8 cellular contexts compared by ENCODE assay signal in the genomic region with DNA sequence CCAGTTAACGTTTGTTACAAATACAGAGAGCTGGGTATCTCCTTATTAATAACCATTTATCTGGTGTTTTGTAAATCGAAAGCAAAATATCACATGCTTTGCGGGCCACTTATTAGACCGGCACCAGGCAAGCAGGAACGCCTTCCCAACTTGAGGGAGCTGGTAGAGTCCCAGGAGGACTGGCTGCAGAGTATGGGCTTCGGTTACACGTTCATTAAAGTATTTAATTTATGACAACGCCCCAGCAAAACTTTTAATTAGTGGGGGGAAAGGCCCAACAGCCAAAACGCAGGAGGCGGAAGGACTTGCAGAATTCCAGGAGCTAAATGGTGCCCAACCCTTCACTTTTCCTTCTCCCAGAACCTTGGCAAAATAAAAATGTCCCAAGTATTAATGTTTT. TPM values are rescaled to one million over a fixed set of nuclear protein-coding genes. Genes with fewer than 3 reads are reported as not detected.
DNase-seq lines count a peak whose midpoint lies in the region; ATAC-seq and TF ChIP-seq lines count a peak whose summit lies in the region.

No MANE protein-coding gene starts in this region.

- no peaks in the 10 kb centered on the region for H3K9me2 ChIP-seq in neural cell (ENCODE audit: insufficient read depth, low read length)

- no peak overlapping the region for H3K9ac ChIP-seq in neural cell (ENCODE audit: low read length)

- no peak overlapping the region for H3K4me2 ChIP-seq in neural cell (ENCODE audit: low read length)

- H3K27ac ChIP-seq in C4-2B (peak overlapping the region; percentile 86), neural cell (ENCODE audit: low read length) (no peak overlapping the region)

- H3K4me3 ChIP-seq in MG63, result peak overlapping the region; percentile 81
- H3K4me3 ChIP-seq in neural cell (ENCODE audit: low read length), result peak overlapping the region; percentile 76

- peaks cover 53% of the 10 kb centered on the region for H3K79me2 ChIP-seq in neural cell (replicated peaks; ENCODE audit: insufficient read depth, low read length)

- peaks cover 96% of the 10 kb centered on the region for H3K36me3 Mint-ChIP-seq in effector memory CD8-positive, alpha-beta T cell (ENCODE audit: insufficient read depth)

- no peaks in the 10 kb centered on the region for H3K9me3 Mint-ChIP-seq in effector memory CD8-positive, alpha-beta T cell

- peak overlapping the region; percentile 94 to 98 for H3K4me3 Mint-ChIP-seq in effector memory CD8-positive, alpha-beta T cell

- H3F3A ChIP-seq in neural cell (ENCODE audit: insufficient read depth, low read length, poor library complexity, severe bottlenecking), result peaks cover 4% of the 10 kb centered on the region

- TF ChIP-seq EP300 in neural cell (conservative IDR thresholded peaks at IDR 0.05; ENCODE audit: poor library complexity, severe bottlenecking), result no peak

- peak overlapping the region; percentile 99 to 100 for H3K27ac Mint-ChIP-seq in effector memory CD8-positive, alpha-beta T cell

- H3K9me3 ChIP-seq in MG63 (no peaks in the 10 kb centered on the region), neural cell (ENCODE audit: low read length) (no peaks in the 10 kb centered on the region)

- H4K20me1 ChIP-seq in neural cell (ENCODE audit: insufficient read depth), result no peaks in the 10 kb centered on the region

- H2AFZ ChIP-seq in neural cell (ENCODE audit: low read depth, low read length), result no peak overlapping the region

- H3K27me3 Mint-ChIP-seq in effector memory CD8-positive, alpha-beta T cell, result no peaks in the 10 kb centered on the region

- H3K4me1 Mint-ChIP-seq in effector memory CD8-positive, alpha-beta T cell (ENCODE audit: low read depth in 2 of 2), result peaks cover 59 to 62% of the 10 kb centered on the region in 2 donors

- TF ChIP-seq CTCF in C4-2B (conservative IDR thresholded peaks at IDR 0.05) (no peak), neural cell (IDR thresholded peaks at IDR 0.05; ENCODE audit: poor library complexity, severe bottlenecking) (no peak)

- no peak for TF ChIP-seq RAD21 in neural cell (conservative IDR thresholded peaks at IDR 0.05)

- no peak for ATAC-seq in effector memory CD8-positive, alpha-beta T cell (replicated peaks)
- no peak for ATAC-seq in HG02759 (IDR thresholded peaks at IDR 0.05; ENCODE audit: unreplicated experiment)

- H3K36me3 ChIP-seq in MG63 (peaks cover 65% of the 10 kb centered on the region), neural cell (ENCODE audit: insufficient read depth, low read length) (no peaks in the 10 kb centered on the region)

- no peak for DNase-seq in MG63
- no peak for DNase-seq in effector memory CD8-positive, alpha-beta T cell
- no peak for DNase-seq in putamen (ENCODE audit: low spot score)
- DNase-seq in epidermal melanocyte (ENCODE audit: insufficient read length, low spot score), result no peak
- DNase-seq in DMS153 (lab: John Stamatoyannopoulos, UW), result no peak

- H3K27me3 ChIP-seq in MG63, result no peaks in the 10 kb centered on the region
- peaks cover 11% of the 10 kb centered on the region for H3K27me3 ChIP-seq in neural cell (ENCODE audit: insufficient read depth, low read depth, low read length)

TF ChIP-seq in neural cell, 6 proteins besides CTCF, POLR2A, EP300 and RAD21:
- TF ChIP-seq MXI1 (conservative IDR thresholded peaks at IDR 0.05; ENCODE audit: poor library complexity, severe bottlenecking), result no peak
- TF ChIP-seq SMC3 (conservative IDR thresholded peaks at IDR 0.05; ENCODE audit: poor library complexity), result no peak
- no peak for TF ChIP-seq EZH2 (IDR thresholded peaks at IDR 0.05; ENCODE audit: borderline replicate concordance, insufficient read depth, low read length, poor library complexity, severe bottlenecking)
- TF ChIP-seq TAF1 (IDR thresholded peaks at IDR 0.05; ENCODE audit: low read depth), result no peak
- TF ChIP-seq, protein P1, sequence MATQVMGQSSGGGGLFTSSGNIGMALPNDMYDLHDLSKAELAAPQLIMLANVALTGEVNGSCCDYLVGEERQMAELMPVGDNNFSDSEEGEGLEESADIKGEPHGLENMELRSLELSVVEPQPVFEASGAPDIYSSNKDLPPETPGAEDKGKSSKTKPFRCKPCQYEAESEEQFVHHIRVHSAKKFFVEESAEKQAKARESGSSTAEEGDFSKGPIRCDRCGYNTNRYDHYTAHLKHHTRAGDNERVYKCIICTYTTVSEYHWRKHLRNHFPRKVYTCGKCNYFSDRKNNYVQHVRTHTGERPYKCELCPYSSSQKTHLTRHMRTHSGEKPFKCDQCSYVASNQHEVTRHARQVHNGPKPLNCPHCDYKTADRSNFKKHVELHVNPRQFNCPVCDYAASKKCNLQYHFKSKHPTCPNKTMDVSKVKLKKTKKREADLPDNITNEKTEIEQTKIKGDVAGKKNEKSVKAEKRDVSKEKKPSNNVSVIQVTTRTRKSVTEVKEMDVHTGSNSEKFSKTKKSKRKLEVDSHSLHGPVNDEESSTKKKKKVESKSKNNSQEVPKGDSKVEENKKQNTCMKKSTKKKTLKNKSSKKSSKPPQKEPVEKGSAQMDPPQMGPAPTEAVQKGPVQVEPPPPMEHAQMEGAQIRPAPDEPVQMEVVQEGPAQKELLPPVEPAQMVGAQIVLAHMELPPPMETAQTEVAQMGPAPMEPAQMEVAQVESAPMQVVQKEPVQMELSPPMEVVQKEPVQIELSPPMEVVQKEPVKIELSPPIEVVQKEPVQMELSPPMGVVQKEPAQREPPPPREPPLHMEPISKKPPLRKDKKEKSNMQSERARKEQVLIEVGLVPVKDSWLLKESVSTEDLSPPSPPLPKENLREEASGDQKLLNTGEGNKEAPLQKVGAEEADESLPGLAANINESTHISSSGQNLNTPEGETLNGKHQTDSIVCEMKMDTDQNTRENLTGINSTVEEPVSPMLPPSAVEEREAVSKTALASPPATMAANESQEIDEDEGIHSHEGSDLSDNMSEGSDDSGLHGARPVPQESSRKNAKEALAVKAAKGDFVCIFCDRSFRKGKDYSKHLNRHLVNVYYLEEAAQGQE (IDR thresholded peaks at IDR 0.05; ENCODE audit: borderline replicate concordance), result no peak
- TF ChIP-seq POLR2AphosphoS5 (IDR thresholded peaks at IDR 0.05), result no peak

RNA-seq across cellular contexts. Expression of gene SMAD7, which starts 3.7 kb away (rescaled TPM):
- 13.4 and 29.3 TPM in 2 replicates for total RNA-seq in MG63 (2014; rRNA removed; shearing (Covaris generic); ENCODE audit: low replicate concordance)
- 2.5 and 3.8 TPM in 2 replicates for polyA plus RNA-seq in neural cell
- polyA minus RNA-seq in neural cell, result 4.2 and 4.9 TPM in 2 replicates
